ENCODE assay signal across 30 cellular contexts in genomic region chr6:69883551-69883950, GRCh38. TPM values are rescaled to one million over a fixed set of nuclear protein-coding genes. Genes with fewer than 3 reads are reported as not detected.
"Had no signal": no experiment of that assay in that cellular context is flagged by ENCODE, and none has a peak within 500 bp of the region (broad histone marks: within the 10 kb centered on the region; RNA-seq: fewer than 3 reads in every experiment).

No MANE protein-coding gene starts in this region.

- ATAC-seq: effector memory CD8-positive, alpha-beta T cell; naive thymus-derived CD4-positive, alpha-beta T cell; psoas muscle; stimulated activated naive CD8-positive, alpha-beta T cell treated with anti-CD3 and anti-CD28 coated beads, Interleukin-15, Interleukin-2, amounts not matched to agents 100 U/mL and 50 U/mL, for 24 hours; T-cell had no signal

- H3K4me3 Mint-ChIP-seq: activated naive CD8-positive, alpha-beta T cell; effector memory CD8-positive, alpha-beta T cell; mesothelial cell of epicardium; naive thymus-derived CD4-positive, alpha-beta T cell; neural crest cell; T-cell; T-helper 2 cell treated with Interferon-gamma antibody and Interleukin-4, amounts not matched to agents 5 μg/mL and 100 μg/mL, for 36 hours had no signal

- FAIRE-seq: astrocyte, endothelial cell of umbilical vein, islet of Langerhans, urothelium cell line had no signal

- H3K9me3 Mint-ChIP-seq: effector memory CD8-positive, alpha-beta T cell; naive thymus-derived CD4-positive, alpha-beta T cell; T-cell; T-helper 2 cell treated with Interferon-gamma antibody and Interleukin-4, amounts not matched to agents 5 μg/mL and 100 μg/mL, for 36 hours had no signal

- H3K36me3 ChIP-seq: brain microvascular endothelial cell, left ventricle myocardium inferior had no signal

- H3K36me3 Mint-ChIP-seq: mesothelial cell of epicardium; naive thymus-derived CD4-positive, alpha-beta T cell had no signal

- H3K9me3 ChIP-seq: left ventricle myocardium inferior, psoas muscle, testis had no signal

- H3K4me1 ChIP-seq: left ventricle myocardium inferior, parathyroid adenoma, testis had no signal

- H3K79me2 ChIP-seq: parathyroid adenoma had no signal

- H3K27me3 ChIP-seq: brain microvascular endothelial cell, testis had no signal

- H3K4me3 ChIP-seq: left ventricle myocardium inferior, lung, psoas muscle, testis had no signal

- H3K27ac ChIP-seq: brain microvascular endothelial cell, left ventricle myocardium inferior, parathyroid adenoma, psoas muscle, testis had no signal

- H3K9ac ChIP-seq: parathyroid adenoma had no signal

- H3K27ac Mint-ChIP-seq: activated naive CD8-positive, alpha-beta T cell; effector memory CD8-positive, alpha-beta T cell; mesothelial cell of epicardium; naive thymus-derived CD4-positive, alpha-beta T cell; T-helper 2 cell treated with Interferon-gamma antibody and Interleukin-4, amounts not matched to agents 5 μg/mL and 100 μg/mL, for 36 hours had no signal

- DNase-seq: activated CD4-positive, alpha-beta T cell treated with anti-CD3 and anti-CD28 coated beads for 4 hours; activated CD4-positive, alpha-beta T cell treated with anti-CD3 and anti-CD28 coated beads, Interleukin-2, amount 50 U/mL, for 4 hours; activated effector memory CD4-positive, alpha-beta T cell treated with Interleukin-2 at 50 U/mL for 16 hours; activated naive CD4-positive, alpha-beta T cell treated with Interleukin-2 at 50 U/mL for 16 hours; activated T-cell treated with anti-CD3 and anti-CD28 coated beads for 4 hours; amniotic stem cell; brain microvascular endothelial cell; cortex of kidney; effector memory CD8-positive, alpha-beta T cell; foreskin melanocyte; left ventricle myocardium inferior; naive thymus-derived CD4-positive, alpha-beta T cell; nucleus accumbens; psoas muscle; stimulated activated CD4-positive, alpha-beta T cell treated with anti-CD3 and anti-CD28 coated beads, Interleukin-15, amount 100 ng/mL, for 24 hours; stimulated activated CD4-positive, alpha-beta T cell treated with anti-CD3 and anti-CD28 coated beads, Interleukin-2, amount 100 ng/mL, for 24 hours; stimulated activated naive CD8-positive, alpha-beta T cell treated with anti-CD3 and anti-CD28 coated beads, Interleukin-15, Interleukin-2, amounts not matched to agents 100 U/mL and 50 U/mL, for 24 hours; T-cell; testis; trophoblast cell had no signal

- H2AFZ ChIP-seq: parathyroid adenoma had no signal

RNA-seq across cellular contexts. Expression of gene COL19A1, which starts 17.2 kb away (rescaled TPM):
- total RNA-seq: endothelial cell of umbilical vein had no signal
- polyA plus RNA-seq: endothelial cell of umbilical vein had no signal
